1 cellular context compared by ENCODE assay signal in the genomic region with DNA sequence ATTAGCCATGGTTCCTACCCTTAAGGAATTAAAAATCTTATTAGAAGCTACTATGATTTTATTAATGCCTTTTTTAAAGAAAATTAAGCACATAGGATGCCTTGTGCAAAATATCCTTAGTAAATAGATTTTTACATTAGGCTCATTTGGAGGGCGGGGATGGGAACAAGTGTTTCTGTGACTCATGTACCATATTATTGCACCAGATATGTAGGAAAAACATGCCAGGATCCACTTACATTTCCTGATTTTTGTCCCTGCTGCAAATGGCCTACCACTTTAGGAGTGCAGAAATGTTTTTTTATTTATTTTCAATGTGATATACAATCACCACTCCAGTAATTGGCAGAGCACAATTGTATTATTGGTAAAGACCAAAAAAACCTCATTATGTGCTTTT.
TF ChIP-seq lines count a peak whose summit lies in the region.

No MANE protein-coding gene starts in this region.

TF ChIP-seq in WTC11, 78 proteins besides CTCF, POLR2A, EP300 and RAD21 (continued from another document):
- TF ChIP-seq, protein P1, sequence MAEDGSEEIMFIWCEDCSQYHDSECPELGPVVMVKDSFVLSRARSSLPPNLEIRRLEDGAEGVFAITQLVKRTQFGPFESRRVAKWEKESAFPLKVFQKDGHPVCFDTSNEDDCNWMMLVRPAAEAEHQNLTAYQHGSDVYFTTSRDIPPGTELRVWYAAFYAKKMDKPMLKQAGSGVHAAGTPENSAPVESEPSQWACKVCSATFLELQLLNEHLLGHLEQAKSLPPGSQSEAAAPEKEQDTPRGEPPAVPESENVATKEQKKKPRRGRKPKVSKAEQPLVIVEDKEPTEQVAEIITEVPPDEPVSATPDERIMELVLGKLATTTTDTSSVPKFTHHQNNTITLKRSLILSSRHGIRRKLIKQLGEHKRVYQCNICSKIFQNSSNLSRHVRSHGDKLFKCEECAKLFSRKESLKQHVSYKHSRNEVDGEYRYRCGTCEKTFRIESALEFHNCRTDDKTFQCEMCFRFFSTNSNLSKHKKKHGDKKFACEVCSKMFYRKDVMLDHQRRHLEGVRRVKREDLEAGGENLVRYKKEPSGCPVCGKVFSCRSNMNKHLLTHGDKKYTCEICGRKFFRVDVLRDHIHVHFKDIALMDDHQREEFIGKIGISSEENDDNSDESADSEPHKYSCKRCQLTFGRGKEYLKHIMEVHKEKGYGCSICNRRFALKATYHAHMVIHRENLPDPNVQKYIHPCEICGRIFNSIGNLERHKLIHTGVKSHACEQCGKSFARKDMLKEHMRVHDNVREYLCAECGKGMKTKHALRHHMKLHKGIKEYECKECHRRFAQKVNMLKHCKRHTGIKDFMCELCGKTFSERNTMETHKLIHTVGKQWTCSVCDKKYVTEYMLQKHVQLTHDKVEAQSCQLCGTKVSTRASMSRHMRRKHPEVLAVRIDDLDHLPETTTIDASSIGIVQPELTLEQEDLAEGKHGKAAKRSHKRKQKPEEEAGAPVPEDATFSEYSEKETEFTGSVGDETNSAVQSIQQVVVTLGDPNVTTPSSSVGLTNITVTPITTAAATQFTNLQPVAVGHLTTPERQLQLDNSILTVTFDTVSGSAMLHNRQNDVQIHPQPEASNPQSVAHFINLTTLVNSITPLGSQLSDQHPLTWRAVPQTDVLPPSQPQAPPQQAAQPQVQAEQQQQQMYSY (CRISPR knock-in tag; IDR thresholded peaks at IDR 0.05): no peak
- TF ChIP-seq FOXP1 (CRISPR knock-in tag; IDR thresholded peaks at IDR 0.05; ENCODE audit: borderline replicate concordance): no peak
- no peak for TF ChIP-seq GRHL2 (CRISPR knock-in tag; IDR thresholded peaks at IDR 0.05; ENCODE audit: insufficient replicate concordance, severe bottlenecking)
- TF ChIP-seq ZNF423 (CRISPR knock-in tag; IDR thresholded peaks at IDR 0.05): no peak
- TF ChIP-seq RELA (CRISPR knock-in tag; IDR thresholded peaks at IDR 0.05; ENCODE audit: borderline replicate concordance): no peak
